In genomic region chr7:90625562-90625961, GRCh38 we compare ENCODE assay signal across 10 cellular contexts. TPM values are rescaled to one million over a fixed set of nuclear protein-coding genes. Genes with fewer than 3 reads are reported as not detected.
DNase-seq lines count a peak whose midpoint lies in the region; ATAC-seq and TF ChIP-seq lines count a peak whose summit lies in the region.
"Had no signal": no experiment of that assay in that cellular context is flagged by ENCODE, and none has a peak within 500 bp of the region (broad histone marks: within the 10 kb centered on the region; RNA-seq: fewer than 3 reads in every experiment).

No MANE protein-coding gene starts in this region.

- H3K9me3 Mint-ChIP-seq in T-cell = no peaks in the 10 kb centered on the region

- DNase-seq in HAP-1 (ENCODE audit: low spot score in 2 of 2) = peak; percentile 71 to 86
- DNase-seq in NT2/D1 (ENCODE audit: low read depth, low spot score) = peak; percentile 83
- DNase-seq in fibroblast of pulmonary artery (ENCODE audit: low read depth) = peak; percentile 93
- peak; percentile 61 for DNase-seq in renal cortical epithelial cell (ENCODE audit: low read depth)
- no peak for DNase-seq in NOMO-1 treated with dmso at 0.1 percent for 144 hours (lab: John Stamatoyannopoulos, UW; ENCODE audit: unreplicated experiment)
- DNase-seq in GDM1 (lab: John Stamatoyannopoulos, UW) = no peak
- DNase-seq in T-cell = no peak
- DNase-seq: testis had no signal

- no peak for TF ChIP-seq CTCF in fibroblast of pulmonary artery (IDR thresholded peaks at IDR 0.05; ENCODE audit: low read length, missing control alignments)

- no peaks in the 10 kb centered on the region for H3K27me3 Mint-ChIP-seq in T-cell

- H3K27ac Mint-ChIP-seq in T-cell = no peak overlapping the region

- no peaks in the 10 kb centered on the region for H3K27me3 ChIP-seq in HAP-1 (ENCODE audit: low read depth)
- H3K27me3 ChIP-seq in NT2/D1 (ENCODE audit: insufficient read depth, insufficient read length) = peaks cover 6% of the 10 kb centered on the region
- H3K27me3 ChIP-seq: testis had no signal

- no peaks in the 10 kb centered on the region for H3K9me3 ChIP-seq in HAP-1
- H3K9me3 ChIP-seq in NT2/D1 (ENCODE audit: insufficient read depth, low read length) = no peaks in the 10 kb centered on the region
- H3K9me3 ChIP-seq: testis had no signal

- no peaks in the 10 kb centered on the region for H3K4me1 Mint-ChIP-seq in T-cell

- CTCF ChIA-PET in T-cell (lab: Charles Lee) = interaction anchor here in 1 of 2 donors (1.3 kb wide), 1 partner anchor 171 kb away, joined by 3 read pairs; no protein-coding TSS in a partner anchor

- ATAC-seq in T-cell (replicated peaks in 1 of 4) (no peak), GM21723 (IDR thresholded peaks at IDR 0.05; ENCODE audit: unreplicated experiment) (no peak)
- ATAC-seq: activated CD4-positive, CD25-positive, alpha-beta regulatory T cell treated with anti-CD3 and anti-CD28 coated beads, Interleukin-2, amount 50 U/mL, for 24 hours had no signal

- H3K36me3 ChIP-seq in HAP-1 (replicated peaks) (no peaks in the 10 kb centered on the region), NT2/D1 (ENCODE audit: insufficient read depth, insufficient read length, low read length) (peaks cover under 1% of the 10 kb centered on the region)

- in situ Hi-C loops in HAP-1 (cut with MboI; ENCODE audit: low sequenced_read_pairs) = no loop called here

- POLR2A ChIA-PET in T-cell (lab: Charles Lee) = no interaction called here

- H3K4me3 ChIP-seq in HAP-1 (no peak overlapping the region), NT2/D1 (ENCODE audit: insufficient read length, low read depth) (no peak overlapping the region), fibroblast of pulmonary artery (replicated peaks; ENCODE audit: low read depth, low read length) (peak overlapping the region; percentile 43)
- H3K4me3 ChIP-seq: testis had no signal

- no peak overlapping the region for H3K9ac ChIP-seq in NT2/D1 (ENCODE audit: insufficient read length, low read depth)

- H3K36me3 Mint-ChIP-seq in T-cell = no peaks in the 10 kb centered on the region

- H3K4me1 ChIP-seq in HAP-1 (peaks cover 31% of the 10 kb centered on the region), NT2/D1 (ENCODE audit: insufficient read depth, insufficient read length) (no peaks in the 10 kb centered on the region)
- H3K4me1 ChIP-seq: testis had no signal

- H3K4me3 Mint-ChIP-seq in T-cell = no peak overlapping the region

RNA-seq across cellular contexts. Expression of gene CDK14, which starts 29.4 kb away (rescaled TPM):
- total RNA-seq in renal cortical epithelial cell = 30.2 and 32.8 TPM in 2 replicates
- total RNA-seq in T-cell = 1 to 10 TPM in 4 of 5 donors, under 1 TPM in 1; 0.86 to 6.6 (median 1.6) TPM

Comparison
In these comparisons a context has a peak if more than half of its experiments do, and no peak if none do; other contexts are left out.
1. DNase-seq: peak in HAP-1 (2 of 2), NT2/D1 (single experiment), fibroblast of pulmonary artery (single experiment) and renal cortical epithelial cell (single experiment); none in NOMO-1 treated with dmso at 0.1 percent for 144 hours (single experiment), GDM1 (single experiment) and T-cell (0 of 34).